ENCODE assay signal across 1 cellular context in genomic region chr4:112593438-112594133, GRCh38.
TF ChIP-seq lines count a peak whose summit lies in the region.

No MANE protein-coding gene starts in this region.

TF ChIP-seq in GM12878, 131 proteins besides CTCF, POLR2A, EP300 and RAD21 (continued from another document):
- TF ChIP-seq ZBTB33 (IDR thresholded peaks at IDR 0.05) (no peak), WRNIP1 (IDR thresholded peaks at IDR 0.05; ENCODE audit: borderline replicate concordance, low read depth, low read length) (no peak), KLF5 (IDR thresholded peaks at IDR 0.05; ENCODE audit: partially characterized antibody) (no peak), RELB (IDR thresholded peaks at IDR 0.05; ENCODE audit: low read depth) (0 out of 2 replicates have a peak, but pooled peaks have one; percentile 37), IRF4 (IDR thresholded peaks at IDR 0.05; ENCODE audit: low read depth, low read length) (peak; percentile 71; the same call in 1 of the 2 replicates), CHD1 (IDR thresholded peaks at IDR 0.05; ENCODE audit: low read depth, low read length) (no peak), ETV6 (conservative IDR thresholded peaks at IDR 0.05 in 1 of 2, IDR thresholded peaks at IDR 0.05 in 1 of 2; ENCODE audit: borderline replicate concordance in 1 of 2, low read depth in 1 of 2) (no peak), MTA3 (IDR thresholded peaks at IDR 0.05; ENCODE audit: borderline replicate concordance, low read length) (no peak), SPI1 (IDR thresholded peaks at IDR 0.05; ENCODE audit: borderline replicate concordance, insufficient read depth, low read depth, low read length) (peak; percentile 94), SMC3 (IDR thresholded peaks at IDR 0.05; ENCODE audit: borderline replicate concordance, low read length) (no peak), RAD51 (IDR thresholded peaks at IDR 0.05) (peak; percentile 21; the same call in 1 of the 2 replicates), E2F4 (IDR thresholded peaks at IDR 0.05; ENCODE audit: low read depth, low read length) (no peak), ATF7 (IDR thresholded peaks at IDR 0.05; ENCODE audit: low read depth) (0 out of 2 replicates have a peak, but pooled peaks have one; percentile 17), ASH2L (IDR thresholded peaks at IDR 0.05; ENCODE audit: borderline replicate concordance, low read depth) (no peak), MTA2 (IDR thresholded peaks at IDR 0.05; ENCODE audit: low read depth) (peak; percentile 78), DPF2 (IDR thresholded peaks at IDR 0.05) (peak; percentile 76), IKZF2 (IDR thresholded peaks at IDR 0.05) (peak in 1 of 2 experiments; percentile 55; a peak in 2 of 4 replicates), RFX5 (IDR thresholded peaks at IDR 0.05; ENCODE audit: low read depth, low read length) (no peak), BCL11A (IDR thresholded peaks at IDR 0.05; ENCODE audit: low read depth, low read length) (peak; percentile 68; the same call in 1 of the 2 replicates), JUND (IDR thresholded peaks at IDR 0.05; ENCODE audit: low read depth, low read length) (no peak), NRF1 (conservative IDR thresholded peaks at IDR 0.05; ENCODE audit: low read depth, low read length) (no peak), ATF2 (IDR thresholded peaks at IDR 0.05; ENCODE audit: low read length) (no peak), ZZZ3 (IDR thresholded peaks at IDR 0.05; ENCODE audit: control insufficient read depth, insufficient read length, low read depth) (no peak), ZNF217 (IDR thresholded peaks at IDR 0.05) (no peak), GABPA (IDR thresholded peaks at IDR 0.05; ENCODE audit: low read depth) (no peak), HDAC2 (IDR thresholded peaks at IDR 0.05) (no peak), PKNOX1 (IDR thresholded peaks at IDR 0.05) (no peak), IRF3 (IDR thresholded peaks at IDR 0.05) (no peak), RELA (IDR thresholded peaks at IDR 0.05; ENCODE audit: borderline replicate concordance, partially characterized antibody) (no peak), RUNX3 (IDR thresholded peaks at IDR 0.05; ENCODE audit: low read length) (peak; percentile 68), BMI1 (IDR thresholded peaks at IDR 0.05; ENCODE audit: borderline replicate concordance) (no peak)
